ENCODE assay signal across 17 cellular contexts in the genomic region with DNA sequence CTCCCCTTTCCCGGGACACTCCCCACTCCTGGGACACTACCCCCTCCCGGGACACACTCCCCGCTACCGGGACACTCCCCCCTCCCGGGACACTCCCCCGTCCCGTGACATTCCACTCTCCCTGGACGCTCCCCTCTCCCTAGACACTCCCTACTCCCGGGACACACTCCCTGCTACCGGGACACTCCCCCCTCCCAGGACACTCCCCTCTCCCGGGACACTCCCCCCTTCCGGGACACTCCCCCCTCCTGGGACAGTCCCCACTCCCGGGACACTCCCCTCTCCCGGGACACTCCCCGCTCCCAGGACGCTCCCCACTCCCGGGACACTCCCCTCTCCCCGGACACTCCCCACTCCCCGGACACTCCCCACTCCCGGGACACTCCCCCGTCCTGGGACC.
A peak's percentile ranks its signal among the peaks of the same experiment; 100 is the strongest.
DNase-seq lines count a peak whose midpoint lies in the region; ATAC-seq lines count a peak whose summit lies in the region.
"Had no signal": no experiment of that assay in that cellular context is flagged by ENCODE, and none has a peak within 500 bp of the region (broad histone marks: within the 10 kb centered on the region; RNA-seq: fewer than 3 reads in every experiment).

No MANE protein-coding gene starts in this region.

- peaks cover 9% of the 10 kb centered on the region for H3K4me1 Mint-ChIP-seq in stimulated activated effector memory CD8-positive, alpha-beta T cell treated with anti-CD3 and anti-CD28 coated beads, Interleukin-12 subunit alpha, Interleukin-12 subunit beta, amount 100 ng/mL, for 72 hours
- no peaks in the 10 kb centered on the region for H3K4me1 Mint-ChIP-seq in activated T-helper 1 cell treated with anti-CD3 and anti-CD28 coated beads, Interleukin-12 subunit alpha, Interleukin-12 subunit beta, Interleukin-2, Interleukin-4 antibody, amounts not matched to agents 30 ng/mL and 10 ng/mL and 1 ng/mL, durations not matched to agents 14 hours and 24 hours and 36 hours (ENCODE audit: low read depth)
- H3K4me1 Mint-ChIP-seq: activated naive CD8-positive, alpha-beta T cell treated with anti-CD3 and anti-CD28 coated beads, Interleukin-2, amount 10 ng/mL, durations not matched to agents 7 days and 5 days; WTC11 had no signal

- WGBS in GM23248 (ENCODE audit: low coverage in 1 of 2, low lambda C conversion rate in 2 of 2, missing lambda C conversion rate in 2 of 2), 2 experiments: 32% methylated on average over 21 of the region's 21 CpGs; no CpG with 5 or more reads in 1 of the 2 experiments

- H3K4me3 ChIP-seq in GM23248: no peak overlapping the region
- no peak overlapping the region for H3K4me3 ChIP-seq in duodenal mucosa (ENCODE audit: low read depth in 1 of 2, low read length in 2 of 2)

- H3K9me3 ChIP-seq in GM23248 (ENCODE audit: low read depth): no peaks in the 10 kb centered on the region
- H3K9me3 ChIP-seq in duodenal mucosa (ENCODE audit: control insufficient read depth in 1 of 2, low read length in 2 of 2): no peaks in the 10 kb centered on the region
- H3K9me3 ChIP-seq: BE2C, SK-N-SH had no signal

- DNase-seq in GM23248: peak; percentile 24
- peak; percentile 83 to 97 for DNase-seq in left colon
- DNase-seq in stimulated activated effector memory CD8-positive, alpha-beta T cell treated with anti-CD3 and anti-CD28 coated beads, Interleukin-12 subunit alpha, Interleukin-12 subunit beta, amount 100 ng/mL, for 72 hours (ENCODE audit: low spot score in 2 of 2): no peak
- no peak for DNase-seq in ecto neural progenitor cell (ENCODE audit: low spot score)
- no peak for DNase-seq in middle frontal gyrus (ENCODE audit: extremely low spot score, low spot score)
- no peak for DNase-seq in pons (ENCODE audit: low spot score)
- DNase-seq in activated T-helper 1 cell treated with anti-CD3 and anti-CD28 coated beads, Interleukin-12 subunit alpha, Interleukin-12 subunit beta, Interleukin-2, Interleukin-4 antibody, amounts not matched to agents 30 ng/mL and 10 ng/mL and 1 ng/mL, durations not matched to agents 14 hours and 24 hours and 36 hours (ENCODE audit: low spot score): no peak
- DNase-seq: activated naive CD8-positive, alpha-beta T cell treated with anti-CD3 and anti-CD28 coated beads, Interleukin-2, amount 10 ng/mL, durations not matched to agents 7 days and 5 days; BE2C; islet precursor cell; NK-92 treated with Interleukin-12 subunit alpha and Interleukin-12 subunit beta, amount 100 ng/mL, for 24 hours; occipital lobe; SK-N-SH; stimulated activated CD8-positive, alpha-beta memory T cell treated with anti-CD3 and anti-CD28 coated beads, Interleukin-4, amount 100 ng/mL, for 48 hours had no signal

- no peak overlapping the region for H3K4me3 Mint-ChIP-seq in stimulated activated effector memory CD8-positive, alpha-beta T cell treated with anti-CD3 and anti-CD28 coated beads, Interleukin-12 subunit alpha, Interleukin-12 subunit beta, amount 100 ng/mL, for 72 hours
- no peak overlapping the region for H3K4me3 Mint-ChIP-seq in activated T-helper 1 cell treated with anti-CD3 and anti-CD28 coated beads, Interleukin-12 subunit alpha, Interleukin-12 subunit beta, Interleukin-2, Interleukin-4 antibody, amounts not matched to agents 30 ng/mL and 10 ng/mL and 1 ng/mL, durations not matched to agents 14 hours and 24 hours and 36 hours
- H3K4me3 Mint-ChIP-seq: activated naive CD8-positive, alpha-beta T cell treated with anti-CD3 and anti-CD28 coated beads, Interleukin-2, amount 10 ng/mL, durations not matched to agents 7 days and 5 days; WTC11 had no signal

- no peaks in the 10 kb centered on the region for H3K79me2 ChIP-seq in GM23248 (ENCODE audit: insufficient read depth)

- no peaks in the 10 kb centered on the region for H3K9me2 ChIP-seq in GM23248 (ENCODE audit: insufficient read depth)
- H3K9me2 ChIP-seq: SK-N-SH had no signal

- in situ Hi-C loops in GM23248 (cut with MboI): loop anchor here (10.0 kb wide), 1 partner anchor 258 kb away; the partner anchor contains the start of gene RNU6ATAC

- H3K27ac Mint-ChIP-seq in stimulated activated effector memory CD8-positive, alpha-beta T cell treated with anti-CD3 and anti-CD28 coated beads, Interleukin-12 subunit alpha, Interleukin-12 subunit beta, amount 100 ng/mL, for 72 hours: peak overlapping the region; percentile 64
- H3K27ac Mint-ChIP-seq in activated T-helper 1 cell treated with anti-CD3 and anti-CD28 coated beads, Interleukin-12 subunit alpha, Interleukin-12 subunit beta, Interleukin-2, Interleukin-4 antibody, amounts not matched to agents 30 ng/mL and 10 ng/mL and 1 ng/mL, durations not matched to agents 14 hours and 24 hours and 36 hours: no peak overlapping the region
- H3K27ac Mint-ChIP-seq: activated naive CD8-positive, alpha-beta T cell treated with anti-CD3 and anti-CD28 coated beads, Interleukin-2, amount 10 ng/mL, durations not matched to agents 7 days and 5 days; WTC11 had no signal

- H3K9me3 Mint-ChIP-seq in stimulated activated effector memory CD8-positive, alpha-beta T cell treated with anti-CD3 and anti-CD28 coated beads, Interleukin-12 subunit alpha, Interleukin-12 subunit beta, amount 100 ng/mL, for 72 hours: no peaks in the 10 kb centered on the region
- no peaks in the 10 kb centered on the region for H3K9me3 Mint-ChIP-seq in activated T-helper 1 cell treated with anti-CD3 and anti-CD28 coated beads, Interleukin-12 subunit alpha, Interleukin-12 subunit beta, Interleukin-2, Interleukin-4 antibody, amounts not matched to agents 30 ng/mL and 10 ng/mL and 1 ng/mL, durations not matched to agents 14 hours and 24 hours and 36 hours
- H3K9me3 Mint-ChIP-seq: activated naive CD8-positive, alpha-beta T cell treated with anti-CD3 and anti-CD28 coated beads, Interleukin-2, amount 10 ng/mL, durations not matched to agents 7 days and 5 days; WTC11 had no signal

- no peaks in the 10 kb centered on the region for H3F3A ChIP-seq in GM23248 (ENCODE audit: insufficient read depth)

- H3K27me3 ChIP-seq in GM23248 (replicated peaks; ENCODE audit: insufficient read depth) (no peaks in the 10 kb centered on the region), duodenal mucosa (ENCODE audit: control insufficient read depth in 1 of 2, insufficient read depth in 2 of 2, low read length in 2 of 2) (no peaks in the 10 kb centered on the region)
- H3K27me3 ChIP-seq: BE2C had no signal

- no peaks in the 10 kb centered on the region; the same call in 1 of the 2 replicates for H3K36me3 ChIP-seq in GM23248 (ENCODE audit: low read depth)
- H3K36me3 ChIP-seq in duodenal mucosa (ENCODE audit: control insufficient read depth in 1 of 2, insufficient read depth in 2 of 2, low read length in 2 of 2): peaks cover 9 to 74% of the 10 kb centered on the region in 2 donors
- H3K36me3 ChIP-seq: BE2C had no signal

- no peak overlapping the region for H3K27ac ChIP-seq in GM23248
- H3K27ac ChIP-seq in duodenal mucosa (ENCODE audit: low read depth, low read length): peak overlapping the region; percentile 36
- H3K27ac ChIP-seq: HL-60 had no signal

- H3K4me1 ChIP-seq in GM23248 (ENCODE audit: insufficient read depth): no peaks in the 10 kb centered on the region
- H3K4me1 ChIP-seq in duodenal mucosa (ENCODE audit: control insufficient read depth in 1 of 2, insufficient read depth in 2 of 2, low read length in 2 of 2): peaks cover 18 to 22% of the 10 kb centered on the region in 2 donors

- H2AFZ ChIP-seq in GM23248: no peak overlapping the region

- H4K20me1 ChIP-seq in GM23248 (ENCODE audit: insufficient read depth): no peaks in the 10 kb centered on the region

- H3K36me3 Mint-ChIP-seq in stimulated activated effector memory CD8-positive, alpha-beta T cell treated with anti-CD3 and anti-CD28 coated beads, Interleukin-12 subunit alpha, Interleukin-12 subunit beta, amount 100 ng/mL, for 72 hours: peaks cover 69% of the 10 kb centered on the region
- no peaks in the 10 kb centered on the region for H3K36me3 Mint-ChIP-seq in activated T-helper 1 cell treated with anti-CD3 and anti-CD28 coated beads, Interleukin-12 subunit alpha, Interleukin-12 subunit beta, Interleukin-2, Interleukin-4 antibody, amounts not matched to agents 30 ng/mL and 10 ng/mL and 1 ng/mL, durations not matched to agents 14 hours and 24 hours and 36 hours (ENCODE audit: low read depth)
- H3K36me3 Mint-ChIP-seq: activated naive CD8-positive, alpha-beta T cell treated with anti-CD3 and anti-CD28 coated beads, Interleukin-2, amount 10 ng/mL, durations not matched to agents 7 days and 5 days had no signal

- no peak overlapping the region for H3K4me2 ChIP-seq in GM23248 (ENCODE audit: unreplicated experiment)
- H3K4me2 ChIP-seq: SK-N-SH had no signal

- H3K27me3 Mint-ChIP-seq in activated T-helper 1 cell treated with anti-CD3 and anti-CD28 coated beads, Interleukin-12 subunit alpha, Interleukin-12 subunit beta, Interleukin-2, Interleukin-4 antibody, amounts not matched to agents 30 ng/mL and 10 ng/mL and 1 ng/mL, durations not matched to agents 14 hours and 24 hours and 36 hours (ENCODE audit: insufficient read depth): no peaks in the 10 kb centered on the region
- H3K27me3 Mint-ChIP-seq: activated naive CD8-positive, alpha-beta T cell treated with anti-CD3 and anti-CD28 coated beads, Interleukin-2, amount 10 ng/mL, durations not matched to agents 7 days and 5 days had no signal

- H3K9ac ChIP-seq in GM23248 (no peak overlapping the region), duodenal mucosa (ENCODE audit: low read depth in 1 of 2, low read length in 2 of 2) (no peak overlapping the region)
- H3K9ac ChIP-seq: SK-N-SH had no signal

- intact Hi-C loops in left colon (cut with DNase I, micrococcal nuclease): no loop called here
- intact Hi-C loops in activated T-helper 1 cell treated with anti-CD3 and anti-CD28 coated beads, Interleukin-12 subunit alpha, Interleukin-12 subunit beta, Interleukin-2, Interleukin-4 antibody, amounts not matched to agents 30 ng/mL and 10 ng/mL and 1 ng/mL, durations not matched to agents 14 hours and 24 hours and 36 hours (cut with micrococcal nuclease): no loop called here

- peak; percentile 88 for ATAC-seq in left colon
- no peak for ATAC-seq in stimulated activated effector memory CD8-positive, alpha-beta T cell treated with anti-CD3 and anti-CD28 coated beads, Interleukin-12 subunit alpha, Interleukin-12 subunit beta, amount 100 ng/mL, for 72 hours
- ATAC-seq: WTC11 had no signal

Comparison
In these comparisons a context has a peak if more than half of its experiments do, and no peak if none do; other contexts are left out.
1. DNase-seq: peak in GM23248 (single experiment) and left colon (2 of 2); none in stimulated activated effector memory CD8-positive, alpha-beta T cell treated with anti-CD3 and anti-CD28 coated beads, Interleukin-12 subunit alpha, Interleukin-12 subunit beta, amount 100 ng/mL, for 72 hours (0 of 2), ecto neural progenitor cell (single experiment), middle frontal gyrus (single experiment), pons (single experiment) and activated T-helper 1 cell treated with anti-CD3 and anti-CD28 coated beads, Interleukin-12 subunit alpha, Interleukin-12 subunit beta, Interleukin-2, Interleukin-4 antibody, amounts not matched to agents 30 ng/mL and 10 ng/mL and 1 ng/mL, durations not matched to agents 14 hours and 24 hours and 36 hours (single experiment).